In the genomic region with DNA sequence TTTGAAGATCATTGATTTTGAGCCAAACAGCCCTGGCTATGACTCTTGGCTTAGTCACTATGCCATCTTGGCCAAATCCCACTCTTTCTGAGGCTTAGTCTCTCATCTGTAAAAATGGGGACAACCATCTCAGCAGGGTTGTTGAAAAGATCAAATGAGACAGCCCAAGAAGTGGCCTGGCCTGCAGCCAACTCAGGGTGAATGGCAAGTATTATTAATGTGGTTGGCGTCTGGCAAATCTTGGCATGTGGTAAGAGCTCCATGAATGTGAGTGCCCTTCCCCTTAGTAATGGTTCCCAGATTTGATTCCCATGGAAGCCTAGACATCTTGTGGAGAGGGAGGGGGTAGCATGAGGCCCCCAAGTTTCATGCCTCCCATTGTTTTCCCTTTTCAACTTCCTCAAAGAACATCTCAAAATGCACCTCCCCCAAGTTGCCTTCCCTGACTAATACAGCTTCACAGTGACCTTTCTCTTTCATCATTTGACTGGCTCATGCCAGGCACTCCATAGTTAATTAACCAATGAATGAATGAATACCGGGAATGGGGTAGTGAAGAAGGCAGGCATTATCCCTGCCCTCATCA, we compare ENCODE assay signal across 9 cellular contexts. TPM values are rescaled to one million over a fixed set of nuclear protein-coding genes. Genes with fewer than 3 reads are reported as not detected.
DNase-seq lines count a peak whose midpoint lies in the region; ATAC-seq and TF ChIP-seq lines count a peak whose summit lies in the region.
"Had no signal": no experiment of that assay in that cellular context is flagged by ENCODE, and none has a peak within 500 bp of the region (broad histone marks: within the 10 kb centered on the region; RNA-seq: fewer than 3 reads in every experiment).

No MANE protein-coding gene starts in this region.

- H3K36me3 ChIP-seq in thoracic aorta: no peaks in the 10 kb centered on the region

- no peak for DNase-seq in activated naive CD8-positive, alpha-beta T cell treated with anti-CD3 and anti-CD28 coated beads, Interleukin-2, amount 50 U/mL, for 24 hours
- no peak for DNase-seq in activated naive CD8-positive, alpha-beta T cell treated with anti-CD3 and anti-CD28 coated beads for 36 hours
- DNase-seq in RWPE1 (ENCODE audit: low spot score) (peak; percentile 85), fibroblast of mammary gland (ENCODE audit: low read depth) (peak; percentile 96), thoracic aorta (ENCODE audit: low spot score) (peak; percentile 71), T-helper 17 cell (no peak)
- DNase-seq: mesendoderm had no signal

- peaks cover 16% of the 10 kb centered on the region for H3K27me3 Mint-ChIP-seq in activated naive CD8-positive, alpha-beta T cell treated with anti-CD3 and anti-CD28 coated beads, Interleukin-2, amount 50 U/mL, for 24 hours
- H3K27me3 Mint-ChIP-seq in activated naive CD8-positive, alpha-beta T cell treated with anti-CD3 and anti-CD28 coated beads for 36 hours: peaks cover 34% of the 10 kb centered on the region
- peaks cover 32% of the 10 kb centered on the region for H3K27me3 Mint-ChIP-seq in T-helper 17 cell

- peaks cover 2% of the 10 kb centered on the region for H3K4me1 Mint-ChIP-seq in activated naive CD8-positive, alpha-beta T cell treated with anti-CD3 and anti-CD28 coated beads, Interleukin-2, amount 50 U/mL, for 24 hours
- H3K4me1 Mint-ChIP-seq in activated naive CD8-positive, alpha-beta T cell treated with anti-CD3 and anti-CD28 coated beads for 36 hours: no peaks in the 10 kb centered on the region
- H3K4me1 Mint-ChIP-seq in T-helper 17 cell: peaks cover 6% of the 10 kb centered on the region

- H3K4me3 ChIP-seq in fibroblast of mammary gland (ENCODE audit: control insufficient read depth, low read depth, low read length) (no peak overlapping the region), thoracic aorta (no peak overlapping the region)

- H3K27ac ChIP-seq in RWPE1 (peak overlapping the region; percentile 75), thoracic aorta (peak overlapping the region; percentile 41 to 61)

- POLR2A ChIA-PET in RWPE1 (lab: Yijun Ruan, JAX; ENCODE audit: low non-redundant PET): no interaction called here

- TF ChIP-seq CTCF in RWPE1 (conservative IDR thresholded peaks at IDR 0.05; ENCODE audit: low read depth) (no peak; the same call in 1 of the 2 replicates), fibroblast of mammary gland (conservative IDR thresholded peaks at IDR 0.05; ENCODE audit: control insufficient read depth, insufficient read depth, low read depth, low read length) (no peak), thoracic aorta (IDR thresholded peaks at IDR 0.05) (no peak)

- H3K27me3 ChIP-seq in thoracic aorta (replicated peaks; ENCODE audit: insufficient read depth): no peaks in the 10 kb centered on the region

- H3K9me3 Mint-ChIP-seq in activated naive CD8-positive, alpha-beta T cell treated with anti-CD3 and anti-CD28 coated beads, Interleukin-2, amount 50 U/mL, for 24 hours: no peaks in the 10 kb centered on the region
- H3K9me3 Mint-ChIP-seq in activated naive CD8-positive, alpha-beta T cell treated with anti-CD3 and anti-CD28 coated beads for 36 hours: no peaks in the 10 kb centered on the region

- CTCF ChIA-PET in RWPE1 (lab: Yijun Ruan, JAX): interaction anchor here (0.6 to 0.9 kb wide), 2 partner anchors 37 to 72 kb away, joined by 3 to 5 read pairs; no protein-coding TSS in a partner anchor

- ATAC-seq in activated naive CD8-positive, alpha-beta T cell treated with anti-CD3 and anti-CD28 coated beads, Interleukin-2, amount 50 U/mL, for 24 hours: peak; percentile 35
- peak; percentile 25 for ATAC-seq in thoracic aorta (ENCODE audit: insufficient number of reproducible peaks, low FRiP score, low read depth)
- ATAC-seq in T-helper 17 cell: no peak
- no peak for ATAC-seq in GM21390 (IDR thresholded peaks at IDR 0.05; ENCODE audit: unreplicated experiment)
- no peak for ATAC-seq in HG02610 (IDR thresholded peaks at IDR 0.05; ENCODE audit: unreplicated experiment)

- H3K4me3 Mint-ChIP-seq in activated naive CD8-positive, alpha-beta T cell treated with anti-CD3 and anti-CD28 coated beads, Interleukin-2, amount 50 U/mL, for 24 hours: no peak overlapping the region
- no peak overlapping the region for H3K4me3 Mint-ChIP-seq in activated naive CD8-positive, alpha-beta T cell treated with anti-CD3 and anti-CD28 coated beads for 36 hours
- no peak overlapping the region for H3K4me3 Mint-ChIP-seq in T-helper 17 cell

- peaks cover 30 to 81% of the 10 kb centered on the region in 2 donors for H3K4me1 ChIP-seq in thoracic aorta (ENCODE audit: control insufficient read depth in 1 of 2, low read depth in 2 of 2)

- H3K9me3 ChIP-seq in thoracic aorta (no peaks in the 10 kb centered on the region), T-helper 17 cell (ENCODE audit: control insufficient read depth, low read length, poor library complexity, severe bottlenecking) (no peaks in the 10 kb centered on the region)

- no peak overlapping the region for H3K27ac Mint-ChIP-seq in activated naive CD8-positive, alpha-beta T cell treated with anti-CD3 and anti-CD28 coated beads, Interleukin-2, amount 50 U/mL, for 24 hours
- no peak overlapping the region for H3K27ac Mint-ChIP-seq in activated naive CD8-positive, alpha-beta T cell treated with anti-CD3 and anti-CD28 coated beads for 36 hours
- H3K27ac Mint-ChIP-seq in T-helper 17 cell: no peak overlapping the region

- no peaks in the 10 kb centered on the region for H3K36me3 Mint-ChIP-seq in activated naive CD8-positive, alpha-beta T cell treated with anti-CD3 and anti-CD28 coated beads, Interleukin-2, amount 50 U/mL, for 24 hours (ENCODE audit: low read depth)
- H3K36me3 Mint-ChIP-seq in activated naive CD8-positive, alpha-beta T cell treated with anti-CD3 and anti-CD28 coated beads for 36 hours: no peaks in the 10 kb centered on the region
- no peaks in the 10 kb centered on the region for H3K36me3 Mint-ChIP-seq in T-helper 17 cell (ENCODE audit: low read depth)

RNA-seq across cellular contexts. Expression of a gene that starts 11.8 kb away (rescaled TPM):
- not detected for total RNA-seq in activated naive CD8-positive, alpha-beta T cell treated with anti-CD3 and anti-CD28 coated beads for 36 hours
- total RNA-seq in thoracic aorta (100 to 1,000 TPM; 158 to 173 TPM), T-helper 17 cell (1 to 10 TPM; 6.6 to 8.6 TPM)

Comparison
In these comparisons a context has a peak if more than half of its experiments do, and no peak if none do; other contexts are left out.
1. ATAC-seq: peak in activated naive CD8-positive, alpha-beta T cell treated with anti-CD3 and anti-CD28 coated beads, Interleukin-2, amount 50 U/mL, for 24 hours (single experiment) and thoracic aorta (single experiment); none in T-helper 17 cell (single experiment), GM21390 (single experiment) and HG02610 (single experiment).
2. DNase-seq: peak in RWPE1 (single experiment), fibroblast of mammary gland (single experiment) and thoracic aorta (single experiment); none in activated naive CD8-positive, alpha-beta T cell treated with anti-CD3 and anti-CD28 coated beads, Interleukin-2, amount 50 U/mL, for 24 hours (single experiment), activated naive CD8-positive, alpha-beta T cell treated with anti-CD3 and anti-CD28 coated beads for 36 hours (single experiment) and T-helper 17 cell (0 of 3).
3. RNA of a gene that starts 11.8 kb away (total RNA-seq): 158 to 173 TPM in thoracic aorta; 6.6 to 8.6 TPM in T-helper 17 cell and not detected in activated naive CD8-positive, alpha-beta T cell treated with anti-CD3 and anti-CD28 coated beads for 36 hours; every median in the first group is over 10 times any median in the second.